Comparison of ENCODE assay signal across 10 cellular contexts in genomic region chr15:74319596-74320357, GRCh38. TPM values are rescaled to one million over a fixed set of nuclear protein-coding genes. Genes with fewer than 3 reads are reported as not detected.
DNase-seq lines count a peak whose midpoint lies in the region; FAIRE-seq and TF ChIP-seq lines count a peak whose summit lies in the region.
"Had no signal": no experiment of that assay in that cellular context is flagged by ENCODE, and none has a peak within 500 bp of the region (broad histone marks: within the 10 kb centered on the region; RNA-seq: fewer than 3 reads in every experiment).

No MANE protein-coding gene starts in this region.

- H3K4me2 ChIP-seq in neuronal stem cell (ENCODE audit: insufficient read depth, low read length, poor library complexity, severe bottlenecking), result no peak overlapping the region

- peak overlapping the region; percentile 94 for H2AK5ac ChIP-seq in neuronal stem cell (ENCODE audit: low read depth, low read length)

- H3K27ac ChIP-seq in neuronal stem cell (replicated peaks; ENCODE audit: low read length), result peak overlapping the region; percentile 47

- peak overlapping the region; percentile 13 for H3K23ac ChIP-seq in neuronal stem cell (ENCODE audit: low read depth, low read length, poor library complexity)

- H3K4ac ChIP-seq in neuronal stem cell (ENCODE audit: low read length), result no peak overlapping the region

- H3K4me3 ChIP-seq in neuronal stem cell (ENCODE audit: low read length in 2 of 2), result no peak overlapping the region
- no peak overlapping the region for H3K4me3 ChIP-seq in BE2C (ENCODE audit: low read depth, low read length)

- H2BK120ac ChIP-seq in neuronal stem cell (ENCODE audit: low read depth, low read length), result peak overlapping the region; percentile 16

- H3K27me3 ChIP-seq in neuronal stem cell (ENCODE audit: control insufficient read depth in 3 of 3, insufficient read depth in 3 of 3, low read depth in 1 of 3, low read length in 3 of 3) (peaks cover 0 to 1% (median 0%) of the 10 kb centered on the region in 3 experiments), BE2C (no peaks in the 10 kb centered on the region)

- FAIRE-seq in urothelium cell line (lab: Jason Lieb, UNC), result no peak

- H3K18ac ChIP-seq in neuronal stem cell (ENCODE audit: low read length), result peak overlapping the region; percentile 86

- peak; percentile 59 for DNase-seq in DMS153 (lab: John Stamatoyannopoulos, UW)
- no peak for DNase-seq in DMS153 treated with DMSO at 0.1 percent for 48 hours (lab: John Stamatoyannopoulos, UW; ENCODE audit: unreplicated experiment)
- peak; percentile 74 for DNase-seq in NCI-H1417 treated with DMSO at 0.1 percent for 48 hours (lab: John Stamatoyannopoulos, UW)
- peak; percentile 66 for DNase-seq in astrocyte of the hippocampus (ENCODE audit: low read depth, low spot score)
- DNase-seq in neuronal stem cell (ENCODE audit: low spot score), result peak; percentile 80
- DNase-seq in putamen (ENCODE audit: low spot score), result no peak
- no peak for DNase-seq in urothelium cell line (ENCODE audit: low spot score)
- no peak for DNase-seq in BE2C
- DNase-seq: 8988T, cortex of kidney had no signal

- no peak overlapping the region for H3K14ac ChIP-seq in neuronal stem cell (ENCODE audit: low read length)

- H3K36me3 ChIP-seq in neuronal stem cell (replicated peaks in 1 of 2; ENCODE audit: control insufficient read depth in 2 of 2, insufficient read depth in 2 of 2, low read length in 2 of 2), result no peaks in the 10 kb centered on the region
- no peaks in the 10 kb centered on the region for H3K36me3 ChIP-seq in BE2C

- H2BK5ac ChIP-seq in neuronal stem cell (ENCODE audit: low read length), result peak overlapping the region; percentile 59

- H3K9ac ChIP-seq in neuronal stem cell (ENCODE audit: low read depth, low read length, poor library complexity), result no peak overlapping the region

- H3K4me1 ChIP-seq in neuronal stem cell (ENCODE audit: control insufficient read depth in 2 of 2, insufficient read depth in 1 of 2, low read depth in 1 of 2, low read length in 2 of 2), result peaks cover 25 to 44% of the 10 kb centered on the region in 2 donors
- peaks cover 51% of the 10 kb centered on the region for H3K4me1 ChIP-seq in BE2C

- H2BK15ac ChIP-seq in neuronal stem cell (ENCODE audit: low read length), result no peak overlapping the region

- no peak overlapping the region for H4K8ac ChIP-seq in neuronal stem cell (ENCODE audit: low read depth, low read length)

- TF ChIP-seq CTCF in BE2C (IDR thresholded peaks at IDR 0.05; ENCODE audit: low read depth, low read length), result no peak

- H2AFZ ChIP-seq in neuronal stem cell (ENCODE audit: low read length), result peak overlapping the region; percentile 21

- H2BK12ac ChIP-seq in neuronal stem cell (ENCODE audit: low read length), result peak overlapping the region; percentile 80

- WGBS in neuronal stem cell (ENCODE audit: extremely low coverage in 2 of 2, insufficient read length in 2 of 2, insufficient replicate concordance in 1 of 2), 2 donors, result no CpG with 5 or more reads among the region's 8 CpGs

- no peaks in the 10 kb centered on the region for H3K79me1 ChIP-seq in neuronal stem cell (ENCODE audit: low read depth, low read length)

- no peaks in the 10 kb centered on the region for H3K9me3 ChIP-seq in neuronal stem cell (replicated peaks in 1 of 2; ENCODE audit: control insufficient read depth in 2 of 2, insufficient read depth in 1 of 2, low read depth in 1 of 2, low read length in 2 of 2)
- H3K9me3 ChIP-seq in BE2C, result 0 out of 2 replicates have a peak, but pooled peaks cover 3% of the 10 kb centered on the region

- H4K91ac ChIP-seq in neuronal stem cell (ENCODE audit: low read depth, low read length, poor library complexity), result no peak overlapping the region

RNA-seq across cellular contexts. Expression of gene CYP11A1, which starts 47.7 kb away (rescaled TPM):
- 0.77 TPM for polyA plus RNA-seq in neuronal stem cell (2013, experiment 1 of 2)
- polyA plus RNA-seq in neuronal stem cell (2013, experiment 2 of 2), result 0.80 TPM
- polyA plus RNA-seq in BE2C (2012; ENCODE audit: insufficient read depth, insufficient read length, low read depth), result not detected

Comparison
In these comparisons a context has a peak if more than half of its experiments do, and no peak if none do; other contexts are left out.
1. DNase-seq: peak in DMS153 (single experiment), NCI-H1417 treated with DMSO at 0.1 percent for 48 hours (single experiment), astrocyte of the hippocampus (single experiment) and neuronal stem cell (single experiment); none in DMS153 treated with DMSO at 0.1 percent for 48 hours (single experiment), putamen (single experiment), urothelium cell line (single experiment) and BE2C (single experiment).